ENCODE assay signal across 1 cellular context in genomic region chr15:69820819-69821218, GRCh38.
TF ChIP-seq lines count a peak whose summit lies in the region.

No MANE protein-coding gene starts in this region.

TF ChIP-seq in GM23338, 12 proteins besides CTCF, POLR2A, EP300 and RAD21 (continued from another document):
- TF ChIP-seq ZNF462 (CRISPR knock-in tag; IDR thresholded peaks at IDR 0.05): peak; percentile 61; the same call in 1 of the 2 replicates
